ENCODE assay signal across 23 cellular contexts in genomic region chrX:107758231-107758766, GRCh38. TPM values are rescaled to one million over a fixed set of nuclear protein-coding genes. Genes with fewer than 3 reads are reported as not detected.
DNase-seq lines count a peak whose midpoint lies in the region; ATAC-seq and TF ChIP-seq lines count a peak whose summit lies in the region.
"Had no signal": no experiment of that assay in that cellular context is flagged by ENCODE, and none has a peak within 500 bp of the region (broad histone marks: within the 10 kb centered on the region; RNA-seq: fewer than 3 reads in every experiment).

No MANE protein-coding gene starts in this region.

- H2BK15ac ChIP-seq in neuronal stem cell (ENCODE audit: low read length): no peak overlapping the region

- no CpG with 5 or more reads among the region's 5 CpGs for WGBS in neuronal stem cell (ENCODE audit: extremely low coverage in 2 of 2, insufficient read length in 2 of 2, insufficient replicate concordance in 1 of 2), 2 donors
- 86 to 98% methylated on average over 4 to 5 of the region's 5 CpGs for WGBS in upper lobe of left lung, 2 donors

- H2BK5ac ChIP-seq in neuronal stem cell (ENCODE audit: low read length): no peak overlapping the region

- no peaks in the 10 kb centered on the region for H3K36me3 Mint-ChIP-seq in stimulated activated effector memory CD8-positive, alpha-beta T cell treated with anti-CD3 and anti-CD28 coated beads, Interleukin-12 subunit alpha, Interleukin-12 subunit beta, amount 100 ng/mL, for 72 hours
- H3K36me3 Mint-ChIP-seq in activated CD8-positive, alpha-beta T cell treated with anti-CD3 and anti-CD28 coated beads for 36 hours (ENCODE audit: low read depth): no peaks in the 10 kb centered on the region

- H3K4me3 Mint-ChIP-seq in stimulated activated effector memory CD8-positive, alpha-beta T cell treated with anti-CD3 and anti-CD28 coated beads, Interleukin-12 subunit alpha, Interleukin-12 subunit beta, amount 100 ng/mL, for 72 hours: no peak overlapping the region
- H3K4me3 Mint-ChIP-seq in activated CD8-positive, alpha-beta T cell treated with anti-CD3 and anti-CD28 coated beads for 36 hours: no peak overlapping the region
- H3K4me3 Mint-ChIP-seq: CD4-positive, alpha-beta T cell; GM23338; HFFc6 had no signal

- H3K23ac ChIP-seq in neuronal stem cell (ENCODE audit: low read depth, low read length, poor library complexity): no peak overlapping the region

- ATAC-seq in stimulated activated effector memory CD8-positive, alpha-beta T cell treated with anti-CD3 and anti-CD28 coated beads, Interleukin-12 subunit alpha, Interleukin-12 subunit beta, amount 100 ng/mL, for 72 hours: no peak
- no peak for ATAC-seq in upper lobe of left lung (ENCODE audit: low FRiP score in 2 of 2)
- no peak for ATAC-seq in activated CD8-positive, alpha-beta T cell treated with anti-CD3 and anti-CD28 coated beads for 36 hours
- ATAC-seq: A549, GM23338, HCT116 had no signal

- H3K4me1 Mint-ChIP-seq in stimulated activated effector memory CD8-positive, alpha-beta T cell treated with anti-CD3 and anti-CD28 coated beads, Interleukin-12 subunit alpha, Interleukin-12 subunit beta, amount 100 ng/mL, for 72 hours: peaks cover 6% of the 10 kb centered on the region
- peaks cover 14% of the 10 kb centered on the region for H3K4me1 Mint-ChIP-seq in activated CD8-positive, alpha-beta T cell treated with anti-CD3 and anti-CD28 coated beads for 36 hours (ENCODE audit: low read depth)

- H3K27me3 Mint-ChIP-seq in activated CD8-positive, alpha-beta T cell treated with anti-CD3 and anti-CD28 coated beads for 36 hours: no peaks in the 10 kb centered on the region
- H3K27me3 Mint-ChIP-seq: CD4-positive, alpha-beta T cell had no signal

- H4K91ac ChIP-seq in neuronal stem cell (ENCODE audit: low read depth, low read length, poor library complexity): no peak overlapping the region

- peak overlapping the region; percentile 37 for H3K27ac Mint-ChIP-seq in stimulated activated effector memory CD8-positive, alpha-beta T cell treated with anti-CD3 and anti-CD28 coated beads, Interleukin-12 subunit alpha, Interleukin-12 subunit beta, amount 100 ng/mL, for 72 hours
- H3K27ac Mint-ChIP-seq in activated CD8-positive, alpha-beta T cell treated with anti-CD3 and anti-CD28 coated beads for 36 hours: no peak overlapping the region
- H3K27ac Mint-ChIP-seq: CD4-positive, alpha-beta T cell; GM23338; HFFc6 had no signal

- no peak overlapping the region for H3K14ac ChIP-seq in neuronal stem cell (ENCODE audit: low read length)

- peaks cover 5% of the 10 kb centered on the region; the same call in 1 of the 2 replicates for H3K4me1 ChIP-seq in SJCRH30
- no peaks in the 10 kb centered on the region for H3K4me1 ChIP-seq in neuronal stem cell (ENCODE audit: control insufficient read depth in 2 of 2, insufficient read depth in 1 of 2, low read depth in 1 of 2, low read length in 2 of 2)
- peaks cover 0 to 6% (median under 1%) of the 10 kb centered on the region in 4 donors for H3K4me1 ChIP-seq in upper lobe of left lung
- H3K4me1 ChIP-seq: A549, Caco-2 had no signal

- no peak overlapping the region for H2BK120ac ChIP-seq in neuronal stem cell (ENCODE audit: low read depth, low read length)

- no peak for TF ChIP-seq EP300 in upper lobe of left lung (IDR thresholded peaks at IDR 0.05)

- H3K18ac ChIP-seq in neuronal stem cell (ENCODE audit: low read length): no peak overlapping the region

- POLR2A ChIA-PET in activated CD8-positive, alpha-beta T cell treated with anti-CD3 and anti-CD28 coated beads for 36 hours (lab: Charles Lee): interaction anchor here (0.6 to 0.8 kb wide), 2 partner anchors 9 to 75 kb away, joined by 3 to 4 read pairs; no protein-coding TSS in a partner anchor

- H3K9me3 Mint-ChIP-seq in stimulated activated effector memory CD8-positive, alpha-beta T cell treated with anti-CD3 and anti-CD28 coated beads, Interleukin-12 subunit alpha, Interleukin-12 subunit beta, amount 100 ng/mL, for 72 hours: no peaks in the 10 kb centered on the region
- H3K9me3 Mint-ChIP-seq in activated CD8-positive, alpha-beta T cell treated with anti-CD3 and anti-CD28 coated beads for 36 hours: no peaks in the 10 kb centered on the region
- H3K9me3 Mint-ChIP-seq: CD4-positive, alpha-beta T cell; GM23338; HFFc6 had no signal

- no peak overlapping the region for H3K9ac ChIP-seq in neuronal stem cell (ENCODE audit: low read depth, low read length, poor library complexity)

- peak; percentile 23 for DNase-seq in NCI-H82 (lab: John Stamatoyannopoulos, UW)
- no peak for DNase-seq in NCI-H82 treated with DMSO at 0.1 percent for 48 hours (lab: John Stamatoyannopoulos, UW; ENCODE audit: unreplicated experiment)
- DNase-seq in SJCRH30: peak; percentile 17 to 55
- DNase-seq in neuronal stem cell (ENCODE audit: low spot score): no peak
- no peak for DNase-seq in stimulated activated effector memory CD8-positive, alpha-beta T cell treated with anti-CD3 and anti-CD28 coated beads, Interleukin-12 subunit alpha, Interleukin-12 subunit beta, amount 100 ng/mL, for 72 hours (ENCODE audit: low spot score in 2 of 2)
- no peak for DNase-seq in NK-92 treated with Interleukin-12 subunit alpha and Interleukin-12 subunit beta, amount 100 ng/mL, for 24 hours (lab: John Stamatoyannopoulos, UW)
- no peak for DNase-seq in upper lobe of left lung
- no peak for DNase-seq in activated CD8-positive, alpha-beta T cell treated with anti-CD3 and anti-CD28 coated beads for 36 hours
- DNase-seq: AML-193; Caco-2; CD4-positive, alpha-beta T cell; DMS153; DND-41; EL; HFFc6; IMR-90 had no signal

- peak overlapping the region; percentile 19 for H4K8ac ChIP-seq in neuronal stem cell (ENCODE audit: low read depth, low read length)

- no peak overlapping the region for H2AFZ ChIP-seq in neuronal stem cell (ENCODE audit: low read length)
- H2AFZ ChIP-seq: GM23338 had no signal

- H2BK12ac ChIP-seq in neuronal stem cell (ENCODE audit: low read length): no peak overlapping the region

- intact Hi-C loops in activated CD8-positive, alpha-beta T cell treated with anti-CD3 and anti-CD28 coated beads for 36 hours (cut with micrococcal nuclease): no loop called here

- TF ChIP-seq CTCF in upper lobe of left lung (IDR thresholded peaks at IDR 0.05): no peak
- no peak for TF ChIP-seq CTCF in activated CD8-positive, alpha-beta T cell treated with anti-CD3 and anti-CD28 coated beads for 36 hours (IDR thresholded peaks at IDR 0.05)

- H3K79me1 ChIP-seq in neuronal stem cell (ENCODE audit: low read depth, low read length): no peaks in the 10 kb centered on the region

- H3K27me3 ChIP-seq in SJCRH30 (no peaks in the 10 kb centered on the region), neuronal stem cell (ENCODE audit: control insufficient read depth in 3 of 3, insufficient read depth in 3 of 3, low read depth in 1 of 3, low read length in 3 of 3) (peaks cover 0 to 30% (median 0%) of the 10 kb centered on the region in 3 experiments), upper lobe of left lung (no peaks in the 10 kb centered on the region)

- no peak for TF ChIP-seq POLR2A in upper lobe of left lung (IDR thresholded peaks at IDR 0.05)

- no peak overlapping the region for H3K27ac ChIP-seq in SJCRH30
- H3K27ac ChIP-seq in neuronal stem cell (replicated peaks; ENCODE audit: low read length): no peak overlapping the region
- no peak overlapping the region for H3K27ac ChIP-seq in upper lobe of left lung
- H3K27ac ChIP-seq: 22Rv1, A549, C4-2B had no signal

- H3K4ac ChIP-seq in neuronal stem cell (ENCODE audit: low read length): no peak overlapping the region

- CTCF ChIA-PET in activated CD8-positive, alpha-beta T cell treated with anti-CD3 and anti-CD28 coated beads for 36 hours (lab: Charles Lee): interaction anchor here (0.6 to 2.6 kb wide), 2 partner anchors 18 to 98 kb away, joined by 4 to 11 read pairs; partner anchors contain the start of gene NCBP2L

- H2AK5ac ChIP-seq in neuronal stem cell (ENCODE audit: low read depth, low read length): no peak overlapping the region

- H3K36me3 ChIP-seq in SJCRH30 (no peaks in the 10 kb centered on the region), neuronal stem cell (replicated peaks in 1 of 2; ENCODE audit: control insufficient read depth in 2 of 2, insufficient read depth in 2 of 2, low read length in 2 of 2) (no peaks in the 10 kb centered on the region), upper lobe of left lung (no peaks in the 10 kb centered on the region)

- no peak overlapping the region for H3K4me3 ChIP-seq in SJCRH30
- no peak overlapping the region for H3K4me3 ChIP-seq in neuronal stem cell (ENCODE audit: low read length in 2 of 2)
- H3K4me3 ChIP-seq in upper lobe of left lung: no peak overlapping the region
- H3K4me3 ChIP-seq: A549, GM23338 had no signal

- H3K4me2 ChIP-seq in neuronal stem cell (ENCODE audit: insufficient read depth, low read length, poor library complexity, severe bottlenecking): no peak overlapping the region
- H3K4me2 ChIP-seq: A549, GM23338 had no signal

- H3K9me3 ChIP-seq in SJCRH30 (replicated peaks) (no peaks in the 10 kb centered on the region), neuronal stem cell (replicated peaks in 1 of 2; ENCODE audit: control insufficient read depth in 2 of 2, insufficient read depth in 1 of 2, low read depth in 1 of 2, low read length in 2 of 2) (no peaks in the 10 kb centered on the region), upper lobe of left lung (no peaks in the 10 kb centered on the region)
- H3K9me3 ChIP-seq: A549, Caco-2 had no signal

RNA-seq across cellular contexts. Expression of gene TSC22D3, which starts 17.3 kb away (rescaled TPM):
- 27.0 and 29.0 TPM in 2 replicates for total RNA-seq in SJCRH30 (2014; rRNA removed; shearing (Covaris generic))
- 33.5 TPM for polyA plus RNA-seq in neuronal stem cell (2013, experiment 1 of 2)
- 31.5 TPM for polyA plus RNA-seq in neuronal stem cell (2013, experiment 2 of 2)
- 1,000 to 10,000 TPM in 1 of 6 donors, 100 to 1,000 TPM in 5; 309 to 1,061 (median 406) TPM for total RNA-seq in upper lobe of left lung
- 10 to 100 TPM; 47.2 to 50.5 TPM for total RNA-seq in activated CD8-positive, alpha-beta T cell treated with anti-CD3 and anti-CD28 coated beads for 36 hours
- total RNA-seq: G401 had no signal

RNA-seq across cellular contexts. Expression of gene NCBP2L, which starts 19.2 kb away (rescaled TPM):
- not detected in 2 replicates for total RNA-seq in SJCRH30 (2014; rRNA removed; shearing (Covaris generic))
- polyA plus RNA-seq in neuronal stem cell (2013, experiment 1 of 2): not detected
- not detected for polyA plus RNA-seq in neuronal stem cell (2013, experiment 2 of 2)
- 1 to 10 TPM in 1 of 6 donors, under 1 TPM in 2, not detected in 3; 0.13 to 2.0 (median 0.33) TPM for total RNA-seq in upper lobe of left lung
- not detected for total RNA-seq in activated CD8-positive, alpha-beta T cell treated with anti-CD3 and anti-CD28 coated beads for 36 hours
- total RNA-seq: Caco-2; CD4-positive, alpha-beta T cell; G401; GM23338; HFFc6; IMR-90 had no signal
- polyA plus RNA-seq: A549, BJ, GM23338, IMR-90 had no signal

Comparison
In these comparisons a context has a peak if more than half of its experiments do, and no peak if none do; other contexts are left out.
1. DNase-seq: peak in NCI-H82 (single experiment) and SJCRH30 (2 of 2); none in NCI-H82 treated with DMSO at 0.1 percent for 48 hours (single experiment), neuronal stem cell (single experiment), stimulated activated effector memory CD8-positive, alpha-beta T cell treated with anti-CD3 and anti-CD28 coated beads, Interleukin-12 subunit alpha, Interleukin-12 subunit beta, amount 100 ng/mL, for 72 hours (0 of 2), NK-92 treated with Interleukin-12 subunit alpha and Interleukin-12 subunit beta, amount 100 ng/mL, for 24 hours (single experiment), upper lobe of left lung (0 of 2) and activated CD8-positive, alpha-beta T cell treated with anti-CD3 and anti-CD28 coated beads for 36 hours (single experiment).
2. RNA of gene TSC22D3, which starts 17.3 kb away (total RNA-seq): 309 to 1,061 TPM in upper lobe of left lung; 47.2 to 50.5 TPM in activated CD8-positive, alpha-beta T cell treated with anti-CD3 and anti-CD28 coated beads for 36 hours and 27.0 to 29.0 TPM in SJCRH30; every median in the first group is over 4 times any median in the second.